ENCODE assay signal across 10 cellular contexts in genomic region chr12:12506541-12506940, GRCh38. TPM values are rescaled to one million over a fixed set of nuclear protein-coding genes. Genes with fewer than 3 reads are reported as not detected.
DNase-seq lines count a peak whose midpoint lies in the region; ATAC-seq and TF ChIP-seq lines count a peak whose summit lies in the region.
"Had no signal": no experiment of that assay in that cellular context is flagged by ENCODE, and none has a peak within 500 bp of the region (broad histone marks: within the 10 kb centered on the region; RNA-seq: fewer than 3 reads in every experiment).

No MANE protein-coding gene starts in this region.

- H3K4me3 Mint-ChIP-seq in natural killer cell treated with Interleukin-12 subunit alpha and Interleukin-12 subunit beta and Interleukin-15 and Interleukin-18, amount 100 ng/mL, for 72 hours, result no peak overlapping the region
- H3K4me3 Mint-ChIP-seq in natural killer cell, result no peak overlapping the region
- H3K4me3 Mint-ChIP-seq: naive B cell had no signal

- peak overlapping the region; percentile 10 to 92 for H3K27ac Mint-ChIP-seq in natural killer cell treated with Interleukin-12 subunit alpha and Interleukin-12 subunit beta and Interleukin-15 and Interleukin-18, amount 100 ng/mL, for 72 hours
- H3K27ac Mint-ChIP-seq in natural killer cell, result no peak overlapping the region
- H3K27ac Mint-ChIP-seq: naive B cell had no signal

- peaks cover 29 to 40% of the 10 kb centered on the region in 2 donors for H3K4me1 Mint-ChIP-seq in natural killer cell treated with Interleukin-12 subunit alpha and Interleukin-12 subunit beta and Interleukin-15 and Interleukin-18, amount 100 ng/mL, for 72 hours (ENCODE audit: low read depth in 2 of 2)
- H3K4me1 Mint-ChIP-seq in natural killer cell, result peaks cover 8 to 14% of the 10 kb centered on the region in 2 donors
- H3K4me1 Mint-ChIP-seq: naive B cell had no signal

- no peak for DNase-seq in natural killer cell treated with Interleukin-12 subunit alpha and Interleukin-12 subunit beta and Interleukin-15 and Interleukin-18, amount 100 ng/mL, for 72 hours (ENCODE audit: low spot score)
- DNase-seq in natural killer cell (no peak), dermis blood vessel endothelial cell (peak; percentile 49), mucosa of gallbladder (ENCODE audit: low spot score) (peak; percentile 32), NCI-H1092 treated with DMSO at 0.1 percent for 48 hours (lab: John Stamatoyannopoulos, UW) (no peak), NCI-H187 (lab: John Stamatoyannopoulos, UW) (no peak)
- no peak for DNase-seq in stimulated activated CD4-positive, alpha-beta T cell treated with anti-CD3 and anti-CD28 coated beads, Interleukin-15, amount 100 ng/mL, for 24 hours
- DNase-seq: activated gamma-delta T cell, naive B cell had no signal

- ATAC-seq in natural killer cell treated with Interleukin-12 subunit alpha and Interleukin-12 subunit beta and Interleukin-15 and Interleukin-18, amount 100 ng/mL, for 72 hours, result no peak
- ATAC-seq in natural killer cell (no peak), HG02610 (IDR thresholded peaks at IDR 0.05; ENCODE audit: unreplicated experiment) (no peak)

- H3K36me3 Mint-ChIP-seq in natural killer cell treated with Interleukin-12 subunit alpha and Interleukin-12 subunit beta and Interleukin-15 and Interleukin-18, amount 100 ng/mL, for 72 hours, result no peaks in the 10 kb centered on the region
- no peaks in the 10 kb centered on the region for H3K36me3 Mint-ChIP-seq in natural killer cell
- H3K36me3 Mint-ChIP-seq: naive B cell had no signal

- H3K9me3 Mint-ChIP-seq in natural killer cell treated with Interleukin-12 subunit alpha and Interleukin-12 subunit beta and Interleukin-15 and Interleukin-18, amount 100 ng/mL, for 72 hours, result no peaks in the 10 kb centered on the region
- no peaks in the 10 kb centered on the region for H3K9me3 Mint-ChIP-seq in natural killer cell
- H3K9me3 Mint-ChIP-seq: naive B cell had no signal

- peaks cover 0 to 3% of the 10 kb centered on the region in 2 donors for H3K27me3 Mint-ChIP-seq in natural killer cell treated with Interleukin-12 subunit alpha and Interleukin-12 subunit beta and Interleukin-15 and Interleukin-18, amount 100 ng/mL, for 72 hours
- no peaks in the 10 kb centered on the region for H3K27me3 Mint-ChIP-seq in natural killer cell (ENCODE audit: low read depth in 2 of 2)

- TF ChIP-seq CTCF in natural killer cell (IDR thresholded peaks at IDR 0.05), result no peak

- intact Hi-C loops in natural killer cell (cut with micrococcal nuclease), result no loop called here

RNA-seq across cellular contexts. Expression of gene DUSP16, which starts 56.1 kb away (rescaled TPM):
- 10 to 100 TPM; 21.8 to 22.8 TPM for total RNA-seq in natural killer cell treated with Interleukin-12 subunit alpha and Interleukin-12 subunit beta and Interleukin-15 and Interleukin-18, amount 100 ng/mL, for 72 hours
- total RNA-seq in natural killer cell (10 to 100 TPM in 1 of 3 donors, 1 to 10 TPM in 2; 6.9 to 19.9 (median 10.0) TPM), dermis blood vessel endothelial cell (9.2 and 13.1 TPM in 2 replicates), mucosa of gallbladder (65.9 TPM)

Comparison
In these comparisons a context has a peak if more than half of its experiments do, and no peak if none do; other contexts are left out.
1. H3K27ac Mint-ChIP-seq: peak in natural killer cell treated with Interleukin-12 subunit alpha and Interleukin-12 subunit beta and Interleukin-15 and Interleukin-18, amount 100 ng/mL, for 72 hours (2 of 2); none in natural killer cell (0 of 2).
2. DNase-seq: peak in dermis blood vessel endothelial cell (single experiment) and mucosa of gallbladder (single experiment); none in natural killer cell treated with Interleukin-12 subunit alpha and Interleukin-12 subunit beta and Interleukin-15 and Interleukin-18, amount 100 ng/mL, for 72 hours (single experiment), natural killer cell (single experiment), NCI-H1092 treated with DMSO at 0.1 percent for 48 hours (single experiment), NCI-H187 (0 of 2) and stimulated activated CD4-positive, alpha-beta T cell treated with anti-CD3 and anti-CD28 coated beads, Interleukin-15, amount 100 ng/mL, for 24 hours (single experiment).